8 cellular contexts compared by ENCODE assay signal in genomic region chr4:9153008-9153570, GRCh38. TPM values are rescaled to one million over a fixed set of nuclear protein-coding genes. Genes with fewer than 3 reads are reported as not detected.
DNase-seq lines count a peak whose midpoint lies in the region; ATAC-seq and TF ChIP-seq lines count a peak whose summit lies in the region.
"Not testable (repeated sequence)": the region's sequence is repeated elsewhere in the genome, so short reads cannot be mapped to it uniquely, and the experiment has no call there.

No MANE protein-coding gene starts in this region.

- H3K4me3 ChIP-seq in ACC112 (ENCODE audit: low read depth, low read length) (peak overlapping the region; percentile 79), endodermal cell (ENCODE audit: low read length) (peak overlapping the region; percentile 72), lower leg skin (ENCODE audit: low read depth, poor library complexity, severe bottlenecking) (peak overlapping the region; percentile 57)

- peak overlapping the region; percentile 59 for H3K9ac ChIP-seq in endodermal cell (ENCODE audit: extremely low read depth, low read length, poor library complexity, severe bottlenecking)

- WGBS in endodermal cell (ENCODE audit: insufficient coverage in 1 of 2, insufficient read length in 1 of 2), 2 experiments = 0 to 21% methylated on average over 2 to 53 of the region's 53 CpGs
- 0 to 1% methylated on average over 10 to 45 of the region's 53 CpGs for whole genome bisulfite sequencing in lower leg skin, 2 donors

- intact Hi-C loops in lower leg skin (cut with DNase I; ENCODE audit: low total_unique reads) = not testable (repeated sequence)

- peaks cover 22% of the 10 kb centered on the region for H3K4me1 Mint-ChIP-seq in activated T-cell treated with anti-CD3 and anti-CD28 coated beads, Interleukin-2, amount 50 U/mL, for 24 hours (ENCODE audit: low read depth)
- H3K4me1 Mint-ChIP-seq in endodermal cell = not testable (repeated sequence)

- peak overlapping the region; percentile 62 for H3K27ac ChIP-seq in ACC112 (ENCODE audit: low read depth, low read length)
- peak overlapping the region; percentile 82 for H3K27ac ChIP-seq in endodermal cell (ENCODE audit: low read depth, low read length)

- not testable (repeated sequence) for H3K4me1 ChIP-seq in ACC112 (ENCODE audit: control insufficient read depth, insufficient read depth, low read length, unreplicated experiment); endodermal cell (ENCODE audit: control insufficient read depth, insufficient read depth, low read length)

- peak overlapping the region; percentile 99 for H3K27ac Mint-ChIP-seq in activated T-cell treated with anti-CD3 and anti-CD28 coated beads, Interleukin-2, amount 50 U/mL, for 24 hours
- H3K27ac Mint-ChIP-seq in endodermal cell = peak overlapping the region; percentile 94

- not testable (repeated sequence) for H3K9me3 Mint-ChIP-seq in activated T-cell treated with anti-CD3 and anti-CD28 coated beads, Interleukin-2, amount 50 U/mL, for 24 hours
- H3K9me3 Mint-ChIP-seq in endodermal cell = peaks cover 40% of the 10 kb centered on the region

- peak overlapping the region; percentile 85 for H3K4me3 Mint-ChIP-seq in activated T-cell treated with anti-CD3 and anti-CD28 coated beads, Interleukin-2, amount 50 U/mL, for 24 hours
- peak overlapping the region; percentile 71 for H3K4me3 Mint-ChIP-seq in endodermal cell

- ATAC-seq in GM19372 (IDR thresholded peaks at IDR 0.05; ENCODE audit: low read depth, unreplicated experiment) = peak; percentile 93

- not testable (repeated sequence) for TF ChIP-seq CTCF in endodermal cell (conservative IDR thresholded peaks at IDR 0.05); lower leg skin (IDR thresholded peaks at IDR 0.05)

- not testable (repeated sequence) for H3K36me3 Mint-ChIP-seq in activated T-cell treated with anti-CD3 and anti-CD28 coated beads, Interleukin-2, amount 50 U/mL, for 24 hours (ENCODE audit: low read depth); endodermal cell (ENCODE audit: low read depth)

- not testable (repeated sequence) for TF ChIP-seq POLR2A in lower leg skin (IDR thresholded peaks at IDR 0.05)

- H2AFZ ChIP-seq in ACC112 (ENCODE audit: low read length, unreplicated experiment) = peak overlapping the region; percentile 12

- H3K27me3 Mint-ChIP-seq in activated T-cell treated with anti-CD3 and anti-CD28 coated beads, Interleukin-2, amount 50 U/mL, for 24 hours; endodermal cell (ENCODE audit: insufficient read depth): not testable (repeated sequence)

- not testable (repeated sequence) for H3K9me3 ChIP-seq in endodermal cell (ENCODE audit: control insufficient read depth, low read length)

- not testable (repeated sequence) for H3K36me3 ChIP-seq in ACC112 (ENCODE audit: insufficient read depth, low read length); endodermal cell (ENCODE audit: control insufficient read depth, insufficient read depth, low read length)

- not testable (repeated sequence) for H3K79me2 ChIP-seq in ACC112 (ENCODE audit: control insufficient read depth, insufficient read depth, low read length, unreplicated experiment)

- not testable (repeated sequence) for H3K27me3 ChIP-seq in ACC112 (ENCODE audit: insufficient read depth, low read length); endodermal cell (ENCODE audit: control insufficient read depth, insufficient read depth, low read length, poor library complexity, severe bottlenecking)

- DNase-seq in KG1 (lab: John Stamatoyannopoulos, UW) = peak; percentile 99
- DNase-seq in RKO (ENCODE audit: low spot score) = peak; percentile 94
- DNase-seq in activated T-cell treated with anti-CD3 and anti-CD28 coated beads, Interleukin-2, amount 50 U/mL, for 24 hours = peak; percentile 99
- peak; percentile 97 for DNase-seq in endodermal cell
- DNase-seq in lower leg skin (ENCODE audit: low spot score in 2 of 2) = peak; percentile 98 to 100
- DNase-seq in stimulated activated CD4-positive, alpha-beta T cell treated with anti-CD3 and anti-CD28 coated beads, Interleukin-1b, Interleukin-23, amount 100 ng/mL, for 1 hour (ENCODE audit: low read depth in 2 of 2) = peak; percentile 94 to 96

RNA-seq across cellular contexts. Expression of gene FAM90A26, which starts 17.1 kb away (rescaled TPM):
- total RNA-seq in endodermal cell = not detected
- not detected for polyA plus RNA-seq in endodermal cell (2013, experiment 1 of 2)
- not detected for polyA plus RNA-seq in endodermal cell (2013, experiment 2 of 2)
- total RNA-seq in lower leg skin = not detected

RNA-seq across cellular contexts. Expression of gene USP17L10, which starts 57.4 kb away (rescaled TPM):
- total RNA-seq in endodermal cell (not detected), lower leg skin (not detected)
- not detected for polyA plus RNA-seq in endodermal cell (2013, experiment 1 of 2)
- polyA plus RNA-seq in endodermal cell (2013, experiment 2 of 2) = not detected

Comparison
In these comparisons a context has a peak if more than half of its experiments do, and no peak if none do; other contexts are left out.
1. Peak in every context shown above with its lines: DNase-seq, ATAC-seq, H3K4me3 ChIP-seq and H3K27ac ChIP-seq.